ENCODE assay signal across 1 cellular context in genomic region chr12:68686595-68687521, GRCh38.
TF ChIP-seq lines count a peak whose summit lies in the region.

NUP107 (plus strand) TSS chr12:68686978; CDS start chr12:68687066, 88 bp downstream.

TF ChIP-seq in HepG2, 621 proteins besides CTCF, POLR2A, EP300 and RAD21 (continued from another document and continues in another):
- TF ChIP-seq, protein P1, sequence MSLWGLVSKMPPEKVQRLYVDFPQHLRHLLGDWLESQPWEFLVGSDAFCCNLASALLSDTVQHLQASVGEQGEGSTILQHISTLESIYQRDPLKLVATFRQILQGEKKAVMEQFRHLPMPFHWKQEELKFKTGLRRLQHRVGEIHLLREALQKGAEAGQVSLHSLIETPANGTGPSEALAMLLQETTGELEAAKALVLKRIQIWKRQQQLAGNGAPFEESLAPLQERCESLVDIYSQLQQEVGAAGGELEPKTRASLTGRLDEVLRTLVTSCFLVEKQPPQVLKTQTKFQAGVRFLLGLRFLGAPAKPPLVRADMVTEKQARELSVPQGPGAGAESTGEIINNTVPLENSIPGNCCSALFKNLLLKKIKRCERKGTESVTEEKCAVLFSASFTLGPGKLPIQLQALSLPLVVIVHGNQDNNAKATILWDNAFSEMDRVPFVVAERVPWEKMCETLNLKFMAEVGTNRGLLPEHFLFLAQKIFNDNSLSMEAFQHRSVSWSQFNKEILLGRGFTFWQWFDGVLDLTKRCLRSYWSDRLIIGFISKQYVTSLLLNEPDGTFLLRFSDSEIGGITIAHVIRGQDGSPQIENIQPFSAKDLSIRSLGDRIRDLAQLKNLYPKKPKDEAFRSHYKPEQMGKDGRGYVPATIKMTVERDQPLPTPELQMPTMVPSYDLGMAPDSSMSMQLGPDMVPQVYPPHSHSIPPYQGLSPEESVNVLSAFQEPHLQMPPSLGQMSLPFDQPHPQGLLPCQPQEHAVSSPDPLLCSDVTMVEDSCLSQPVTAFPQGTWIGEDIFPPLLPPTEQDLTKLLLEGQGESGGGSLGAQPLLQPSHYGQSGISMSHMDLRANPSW (CRISPR knock-in tag; IDR thresholded peaks at IDR 0.05; ENCODE audit: borderline replicate concordance) = peak; percentile 96; the same call in 1 of the 2 replicates
- TF ChIP-seq GMEB2 (CRISPR knock-in tag; IDR thresholded peaks at IDR 0.05; ENCODE audit: low read depth) (no peak; the same call in 1 of the 2 replicates), ZFP37 (CRISPR knock-in tag; IDR thresholded peaks at IDR 0.05; ENCODE audit: borderline replicate concordance) (0 out of 2 replicates have a peak, but pooled peaks have one; percentile 60), ZNF33B (CRISPR knock-in tag; IDR thresholded peaks at IDR 0.05) (no peak), SP5 (CRISPR knock-in tag; IDR thresholded peaks at IDR 0.05; ENCODE audit: borderline replicate concordance, low read depth) (peak; percentile 22; the same call in 1 of the 2 replicates), PLRG1 (conservative IDR thresholded peaks at IDR 0.05) (no peak), DNMT1 (CRISPR knock-in tag; IDR thresholded peaks at IDR 0.05) (0 out of 2 replicates have a peak, but pooled peaks have one; percentile 45), KAT8 (CRISPR knock-in tag; IDR thresholded peaks at IDR 0.05) (peak; percentile 100), ZBTB34 (CRISPR knock-in tag; IDR thresholded peaks at IDR 0.05) (peak; percentile 88), SETDB1 (CRISPR knock-in tag; IDR thresholded peaks at IDR 0.05; ENCODE audit: borderline replicate concordance) (no peak), YY1 (IDR thresholded peaks at IDR 0.05; ENCODE audit: insufficient read depth, insufficient replicate concordance, low read depth, low read length) (peak; percentile 61), ZNF780A (CRISPR knock-in tag; IDR thresholded peaks at IDR 0.05) (no peak), GZF1 (CRISPR knock-in tag; IDR thresholded peaks at IDR 0.05) (peak; percentile 78; the same call in 1 of the 2 replicates), FOSL1 (CRISPR knock-in tag; IDR thresholded peaks at IDR 0.05; ENCODE audit: borderline replicate concordance) (no peak), RNF2 (conservative IDR thresholded peaks at IDR 0.05; ENCODE audit: low read depth) (0 out of 2 replicates have a peak, but pooled peaks have one; percentile 43), TEAD3 (CRISPR knock-in tag; optimal IDR thresholded peaks at IDR 0.05; ENCODE audit: borderline replicate concordance) (peak; percentile 88), CBX2 (IDR thresholded peaks at IDR 0.05; ENCODE audit: low read depth, low read length) (no peak), CBX2 (CRISPR knock-in tag; IDR thresholded peaks at IDR 0.05; ENCODE audit: low read depth) (no peak), MAFF (IDR thresholded peaks at IDR 0.05; ENCODE audit: low read depth, low read length) (no peak), HNRNPL (IDR thresholded peaks at IDR 0.05; ENCODE audit: low read depth, low read length) (no peak), ZNF773 (CRISPR knock-in tag; IDR thresholded peaks at IDR 0.05; ENCODE audit: borderline replicate concordance) (no peak), TRIM24 (CRISPR knock-in tag; IDR thresholded peaks at IDR 0.05) (no peak), NR2C2 (CRISPR knock-in tag; IDR thresholded peaks at IDR 0.05; ENCODE audit: borderline replicate concordance) (peak; percentile 100), ZNF350 (CRISPR knock-in tag; IDR thresholded peaks at IDR 0.05; ENCODE audit: borderline replicate concordance, low read depth) (peak; percentile 97), ZNF576 (CRISPR knock-in tag; IDR thresholded peaks at IDR 0.05) (0 out of 2 replicates have a peak, but pooled peaks have one; percentile 53), GPBP1L1 (CRISPR knock-in tag; IDR thresholded peaks at IDR 0.05) (no peak), KAT2B (IDR thresholded peaks at IDR 0.05; ENCODE audit: borderline replicate concordance, low read depth, low read length) (no peak), ZNF512B (CRISPR knock-in tag; IDR thresholded peaks at IDR 0.05; ENCODE audit: borderline replicate concordance) (0 out of 2 replicates have a peak, but pooled peaks have one; percentile 64), ZFP36L1 (CRISPR knock-in tag; IDR thresholded peaks at IDR 0.05) (peak; percentile 70; the same call in 1 of the 2 replicates), ZNF749 (CRISPR knock-in tag; IDR thresholded peaks at IDR 0.05; ENCODE audit: borderline replicate concordance) (no peak; the same call in 1 of the 2 replicates), NFKB2 (CRISPR knock-in tag; IDR thresholded peaks at IDR 0.05; ENCODE audit: borderline replicate concordance) (peak; percentile 76; the same call in 1 of the 2 replicates), MED1 (CRISPR knock-in tag; IDR thresholded peaks at IDR 0.05) (peak; percentile 83), ZNF570 (CRISPR knock-in tag; IDR thresholded peaks at IDR 0.05; ENCODE audit: borderline replicate concordance) (no peak), NFYC (CRISPR knock-in tag; IDR thresholded peaks at IDR 0.05) (peak; percentile 50), ZNF124 (CRISPR knock-in tag; IDR thresholded peaks at IDR 0.05) (no peak; the same call in 1 of the 2 replicates), NR3C1 (CRISPR knock-in tag; IDR thresholded peaks at IDR 0.05) (no peak), ZNF558 (CRISPR knock-in tag; IDR thresholded peaks at IDR 0.05; ENCODE audit: borderline replicate concordance) (no peak), ZNF235 (CRISPR knock-in tag; IDR thresholded peaks at IDR 0.05; ENCODE audit: borderline replicate concordance) (no peak), SAP130 (CRISPR knock-in tag; IDR thresholded peaks at IDR 0.05; ENCODE audit: low read depth) (peak; percentile 99), PTBP1 (IDR thresholded peaks at IDR 0.05; ENCODE audit: low read depth, low read length, poor library complexity, severe bottlenecking) (no peak), NFRKB (IDR thresholded peaks at IDR 0.05) (no peak), HDAC2 (CRISPR knock-in tag; IDR thresholded peaks at IDR 0.05) (peak; percentile 99), ZNF484 (CRISPR knock-in tag; IDR thresholded peaks at IDR 0.05; ENCODE audit: borderline replicate concordance, low read depth) (no peak), FOXK2 (IDR thresholded peaks at IDR 0.05) (peak; percentile 77), ELF4 (CRISPR knock-in tag; IDR thresholded peaks at IDR 0.05; ENCODE audit: borderline replicate concordance) (no peak; the same call in 1 of the 2 replicates), JUN (CRISPR knock-in tag; IDR thresholded peaks at IDR 0.05) (peak; percentile 73), IKZF1 (IDR thresholded peaks at IDR 0.05) (no peak), ZNF562 (CRISPR knock-in tag; IDR thresholded peaks at IDR 0.05; ENCODE audit: borderline replicate concordance) (no peak), SNAPC2 (CRISPR knock-in tag; IDR thresholded peaks at IDR 0.05) (peak; percentile 64), RBM39 (IDR thresholded peaks at IDR 0.05; ENCODE audit: low read depth, low read length, poor library complexity, severe bottlenecking) (no peak)
- TF ChIP-seq, protein P2, sequence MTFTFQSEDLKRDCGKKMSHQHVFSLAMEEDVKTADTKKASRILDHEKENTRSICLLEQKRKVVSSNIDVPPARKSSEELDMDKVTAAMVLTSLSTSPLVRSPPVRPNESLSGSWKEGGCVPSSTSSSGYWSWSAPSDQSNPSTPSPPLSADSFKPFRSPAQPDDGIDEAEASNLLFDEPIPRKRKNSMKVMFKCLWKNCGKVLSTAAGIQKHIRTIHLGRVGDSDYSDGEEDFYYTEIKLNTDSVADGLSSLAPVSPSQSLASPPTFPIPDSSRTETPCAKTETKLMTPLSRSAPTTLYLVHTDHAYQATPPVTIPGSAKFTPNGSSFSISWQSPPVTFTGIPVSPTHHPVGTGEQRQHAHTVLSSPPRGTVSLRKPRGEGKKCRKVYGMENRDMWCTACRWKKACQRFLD (CRISPR knock-in tag; IDR thresholded peaks at IDR 0.05; ENCODE audit: borderline replicate concordance) = peak; percentile 89; the same call in 1 of the 2 replicates
- TF ChIP-seq, protein P3, sequence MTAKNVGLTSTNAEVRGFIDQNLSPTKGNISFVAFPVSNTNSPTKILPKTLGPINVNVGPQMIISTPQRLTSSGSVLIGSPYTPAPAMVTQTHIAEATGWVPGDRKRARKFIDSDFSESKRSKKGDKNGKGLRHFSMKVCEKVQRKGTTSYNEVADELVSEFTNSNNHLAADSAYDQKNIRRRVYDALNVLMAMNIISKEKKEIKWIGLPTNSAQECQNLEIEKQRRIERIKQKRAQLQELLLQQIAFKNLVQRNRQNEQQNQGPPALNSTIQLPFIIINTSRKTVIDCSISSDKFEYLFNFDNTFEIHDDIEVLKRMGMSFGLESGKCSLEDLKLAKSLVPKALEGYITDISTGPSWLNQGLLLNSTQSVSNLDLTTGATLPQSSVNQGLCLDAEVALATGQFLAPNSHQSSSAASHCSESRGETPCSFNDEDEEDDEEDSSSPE (CRISPR knock-in tag; IDR thresholded peaks at IDR 0.05) = peak; percentile 99
- TF ChIP-seq, protein P4, sequence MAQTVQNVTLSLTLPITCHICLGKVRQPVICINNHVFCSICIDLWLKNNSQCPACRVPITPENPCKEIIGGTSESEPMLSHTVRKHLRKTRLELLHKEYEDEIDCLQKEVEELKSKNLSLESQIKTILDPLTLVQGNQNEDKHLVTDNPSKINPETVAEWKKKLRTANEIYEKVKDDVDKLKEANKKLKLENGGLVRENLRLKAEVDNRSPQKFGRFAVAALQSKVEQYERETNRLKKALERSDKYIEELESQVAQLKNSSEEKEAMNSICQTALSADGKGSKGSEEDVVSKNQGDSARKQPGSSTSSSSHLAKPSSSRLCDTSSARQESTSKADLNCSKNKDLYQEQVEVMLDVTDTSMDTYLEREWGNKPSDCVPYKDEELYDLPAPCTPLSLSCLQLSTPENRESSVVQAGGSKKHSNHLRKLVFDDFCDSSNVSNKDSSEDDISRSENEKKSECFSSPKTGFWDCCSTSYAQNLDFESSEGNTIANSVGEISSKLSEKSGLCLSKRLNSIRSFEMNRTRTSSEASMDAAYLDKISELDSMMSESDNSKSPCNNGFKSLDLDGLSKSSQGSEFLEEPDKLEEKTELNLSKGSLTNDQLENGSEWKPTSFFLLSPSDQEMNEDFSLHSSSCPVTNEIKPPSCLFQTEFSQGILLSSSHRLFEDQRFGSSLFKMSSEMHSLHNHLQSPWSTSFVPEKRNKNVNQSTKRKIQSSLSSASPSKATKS (CRISPR knock-in tag; IDR thresholded peaks at IDR 0.05) = 0 out of 2 replicates have a peak, but pooled peaks have one; percentile 53
- TF ChIP-seq, protein P5, sequence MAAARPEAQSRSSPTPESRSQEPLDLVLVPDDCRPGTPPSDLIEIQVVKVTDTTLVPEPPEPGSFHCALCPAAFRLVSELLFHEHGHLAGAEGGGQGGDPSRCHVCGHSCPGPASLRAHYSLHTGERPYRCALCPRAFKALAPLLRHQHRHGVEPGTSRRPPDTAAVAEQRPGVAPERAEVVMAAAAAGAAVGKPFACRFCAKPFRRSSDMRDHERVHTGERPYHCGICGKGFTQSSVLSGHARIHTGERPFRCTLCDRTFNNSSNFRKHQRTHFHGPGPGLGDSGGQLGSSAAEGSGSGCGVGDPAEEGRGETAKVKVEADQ (CRISPR knock-in tag; IDR thresholded peaks at IDR 0.05; ENCODE audit: borderline replicate concordance) = no peak; the same call in 1 of the 2 replicates
